In genomic region chr1:1063945-1064831, GRCh38 we compare ENCODE assay signal across 8 cellular contexts.
DNase-seq lines count a peak whose midpoint lies in the region; ATAC-seq lines count a peak whose summit lies in the region.

No MANE protein-coding gene starts in this region.

- peak overlapping the region; percentile 95 for H3K27ac Mint-ChIP-seq in stimulated activated effector memory CD8-positive, alpha-beta T cell treated with anti-CD3 and anti-CD28 coated beads, Interleukin-12 subunit alpha, Interleukin-12 subunit beta, amount 100 ng/mL, for 72 hours

- peaks cover 45% of the 10 kb centered on the region for H3K4me1 Mint-ChIP-seq in stimulated activated effector memory CD8-positive, alpha-beta T cell treated with anti-CD3 and anti-CD28 coated beads, Interleukin-12 subunit alpha, Interleukin-12 subunit beta, amount 100 ng/mL, for 72 hours

- peak; percentile 41 for ATAC-seq in HG02678 (IDR thresholded peaks at IDR 0.05; ENCODE audit: unreplicated experiment)
- peak; percentile 89 for ATAC-seq in stimulated activated effector memory CD8-positive, alpha-beta T cell treated with anti-CD3 and anti-CD28 coated beads, Interleukin-12 subunit alpha, Interleukin-12 subunit beta, amount 100 ng/mL, for 72 hours

- H3K9me3 Mint-ChIP-seq in stimulated activated effector memory CD8-positive, alpha-beta T cell treated with anti-CD3 and anti-CD28 coated beads, Interleukin-12 subunit alpha, Interleukin-12 subunit beta, amount 100 ng/mL, for 72 hours = no peaks in the 10 kb centered on the region

- peak overlapping the region; percentile 79 for H3K4me3 Mint-ChIP-seq in stimulated activated effector memory CD8-positive, alpha-beta T cell treated with anti-CD3 and anti-CD28 coated beads, Interleukin-12 subunit alpha, Interleukin-12 subunit beta, amount 100 ng/mL, for 72 hours

- peaks cover 65% of the 10 kb centered on the region for H3K36me3 Mint-ChIP-seq in stimulated activated effector memory CD8-positive, alpha-beta T cell treated with anti-CD3 and anti-CD28 coated beads, Interleukin-12 subunit alpha, Interleukin-12 subunit beta, amount 100 ng/mL, for 72 hours

- peak; percentile 59 for DNase-seq in NCI-H2196 (lab: John Stamatoyannopoulos, UW; ENCODE audit: unreplicated experiment)
- DNase-seq in NCI-H2196 treated with DMSO at 0.1 percent for 48 hours (lab: John Stamatoyannopoulos, UW; ENCODE audit: unreplicated experiment) = no peak
- DNase-seq in NCI-H345 (lab: John Stamatoyannopoulos, UW) = peak; percentile 40
- DNase-seq in activated CD4-positive, alpha-beta T cell treated with anti-CD3 and anti-CD28 coated beads, Interleukin-2, amount 50 U/mL, for 4 hours = peak; percentile 84 to 90
- DNase-seq in ecto neural progenitor cell (ENCODE audit: low spot score) = peak; percentile 82
- DNase-seq in midbrain (lab: John Stamatoyannopoulos, UW) = peak; percentile 12
- DNase-seq in stimulated activated effector memory CD8-positive, alpha-beta T cell treated with anti-CD3 and anti-CD28 coated beads, Interleukin-12 subunit alpha, Interleukin-12 subunit beta, amount 100 ng/mL, for 72 hours (ENCODE audit: low spot score in 2 of 2) = peak; percentile 83 to 97
